In the genomic region with DNA sequence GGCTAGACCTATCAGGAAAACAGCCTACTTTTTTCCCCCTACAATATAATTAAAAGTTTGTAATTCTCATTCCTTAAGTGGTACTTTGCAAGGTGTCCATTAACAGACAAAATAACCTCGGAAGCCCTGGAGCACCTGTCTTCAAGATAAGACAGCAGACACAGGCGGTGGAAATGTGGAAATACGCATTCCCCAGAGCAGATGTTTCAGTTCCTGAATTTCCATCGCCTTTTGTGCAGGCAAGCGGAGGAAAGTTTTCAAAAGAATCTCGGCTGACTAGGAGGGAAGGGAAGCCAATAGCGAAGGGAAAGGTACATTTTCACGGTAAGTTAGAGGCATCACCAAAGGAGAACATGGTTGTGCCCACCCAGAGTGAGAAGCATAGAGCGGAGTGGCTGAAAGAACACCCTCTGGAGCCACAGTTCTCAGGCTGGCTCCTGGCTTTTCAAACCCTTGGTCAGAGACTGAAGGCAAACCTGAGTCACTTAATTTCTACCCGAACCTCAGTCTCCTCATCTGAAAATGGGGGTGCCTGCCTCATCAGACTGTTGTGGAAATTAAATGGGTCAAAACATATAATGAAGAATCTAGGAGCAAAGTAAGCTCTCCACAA, we compare ENCODE assay signal across 1 cellular context.
TF ChIP-seq lines count a peak whose summit lies in the region.

No MANE protein-coding gene starts in this region.

TF ChIP-seq in K562, 482 proteins besides CTCF, POLR2A, EP300 and RAD21:
- TF ChIP-seq ETS2 (tag; IDR thresholded peaks at IDR 0.05; ENCODE audit: borderline replicate concordance, poor library complexity, severe bottlenecking) (no peak), ARID1B (IDR thresholded peaks at IDR 0.05) (0 out of 2 replicates have a peak, but pooled peaks have one; percentile 20), CBFA2T2 (conservative IDR thresholded peaks at IDR 0.05) (peak; percentile 26; the same call in 1 of the 2 replicates), ZC3H4 (CRISPR knock-in tag; IDR thresholded peaks at IDR 0.05; ENCODE audit: borderline replicate concordance) (no peak), RBM17 (IDR thresholded peaks at IDR 0.05; ENCODE audit: borderline replicate concordance, low read depth, low read length) (no peak), STAT5A (IDR thresholded peaks at IDR 0.05; ENCODE audit: borderline replicate concordance, low read length) (no peak), ZNF583 (CRISPR knock-in tag; IDR thresholded peaks at IDR 0.05) (no peak), POLR2AphosphoS5 (IDR thresholded peaks at IDR 0.05; ENCODE audit: control insufficient read depth, insufficient read depth, low read depth, low read length) (no peak), TAL1 (IDR thresholded peaks at IDR 0.05) (peak; percentile 44; the same call in 1 of the 2 replicates), RBM34 (IDR thresholded peaks at IDR 0.05; ENCODE audit: borderline replicate concordance, insufficient read depth, low read length) (no peak), SRSF1 (IDR thresholded peaks at IDR 0.05; ENCODE audit: low read depth, low read length) (no peak), YY1 (IDR thresholded peaks at IDR 0.05; ENCODE audit: borderline replicate concordance in 1 of 3, control insufficient read depth in 1 of 3, extremely low read depth in 1 of 3, insufficient read depth in 3 of 3, insufficient read length in 1 of 3, insufficient replicate concordance in 2 of 3, low read depth in 1 of 3, low read length in 2 of 3) (no peak), DMBX1 (CRISPR knock-in tag; IDR thresholded peaks at IDR 0.05; ENCODE audit: borderline replicate concordance) (no peak), ZFP36 (IDR thresholded peaks at IDR 0.05; ENCODE audit: low read depth, low read length, partially characterized antibody) (no peak), RNF2 (IDR thresholded peaks at IDR 0.05) (0 out of 2 replicates have a peak, but pooled peaks have one; percentile 2), RBM25 (IDR thresholded peaks at IDR 0.05; ENCODE audit: low read depth, low read length, severe bottlenecking) (peak; percentile 22), NRF1 (conservative IDR thresholded peaks at IDR 0.05 in 1 of 2, IDR thresholded peaks at IDR 0.05 in 1 of 2) (no peak), MCM2 (IDR thresholded peaks at IDR 0.05; ENCODE audit: low read depth) (no peak), SETDB1 (IDR thresholded peaks at IDR 0.05; ENCODE audit: low read length) (no peak), PHB2 (IDR thresholded peaks at IDR 0.05; ENCODE audit: low read depth) (no peak), POLR3G (IDR thresholded peaks at IDR 0.05; ENCODE audit: extremely low read depth, insufficient read length, insufficient replicate concordance) (no peak), STAT5B (CRISPR knock-in tag; IDR thresholded peaks at IDR 0.05) (no peak), NELFE (IDR thresholded peaks at IDR 0.05; ENCODE audit: insufficient read depth, insufficient read length) (no peak), GABPA (tag; conservative IDR thresholded peaks at IDR 0.05; ENCODE audit: low read depth) (no peak), HEY1 (CRISPR knock-in tag; IDR thresholded peaks at IDR 0.05; ENCODE audit: borderline replicate concordance) (no peak), NR2C2 (CRISPR knock-in tag; IDR thresholded peaks at IDR 0.05) (no peak), NR2C2 (tag; IDR thresholded peaks at IDR 0.05) (no peak), CBFA2T3 (IDR thresholded peaks at IDR 0.05) (peak; percentile 49; the same call in 1 of the 2 replicates), LARP7 (IDR thresholded peaks at IDR 0.05) (no peak), TEAD4 (IDR thresholded peaks at IDR 0.05; ENCODE audit: low read length) (peak; percentile 81; the same call in 1 of the 2 replicates), TEAD4 (CRISPR knock-in tag; IDR thresholded peaks at IDR 0.05; ENCODE audit: borderline replicate concordance) (no peak), NR2F6 (CRISPR knock-in tag; IDR thresholded peaks at IDR 0.05) (no peak), TAF9B (IDR thresholded peaks at IDR 0.05; ENCODE audit: partially characterized antibody) (no peak), ZNF584 (CRISPR knock-in tag; IDR thresholded peaks at IDR 0.05; ENCODE audit: low read depth) (no peak), FOXA1 (IDR thresholded peaks at IDR 0.05; ENCODE audit: borderline replicate concordance) (no peak), ZEB2 (IDR thresholded peaks at IDR 0.05) (peak; percentile 24; the same call in 1 of the 2 replicates), MYC (IDR thresholded peaks at IDR 0.05; ENCODE audit: low read depth, low read length) (no peak), MYC (CRISPR knock-in tag; IDR thresholded peaks at IDR 0.05; ENCODE audit: borderline replicate concordance, low read depth) (no peak), ZNF695 (CRISPR knock-in tag; IDR thresholded peaks at IDR 0.05) (no peak), JUND (IDR thresholded peaks at IDR 0.05; ENCODE audit: borderline replicate concordance, low read depth, low read length) (no peak), JUND (tag; IDR thresholded peaks at IDR 0.05; ENCODE audit: borderline replicate concordance, low read depth, low read length) (no peak), SPI1 (IDR thresholded peaks at IDR 0.05; ENCODE audit: borderline replicate concordance, low read depth, low read length) (peak; percentile 38; the same call in 1 of the 2 replicates)
- TF ChIP-seq, protein P1, sequence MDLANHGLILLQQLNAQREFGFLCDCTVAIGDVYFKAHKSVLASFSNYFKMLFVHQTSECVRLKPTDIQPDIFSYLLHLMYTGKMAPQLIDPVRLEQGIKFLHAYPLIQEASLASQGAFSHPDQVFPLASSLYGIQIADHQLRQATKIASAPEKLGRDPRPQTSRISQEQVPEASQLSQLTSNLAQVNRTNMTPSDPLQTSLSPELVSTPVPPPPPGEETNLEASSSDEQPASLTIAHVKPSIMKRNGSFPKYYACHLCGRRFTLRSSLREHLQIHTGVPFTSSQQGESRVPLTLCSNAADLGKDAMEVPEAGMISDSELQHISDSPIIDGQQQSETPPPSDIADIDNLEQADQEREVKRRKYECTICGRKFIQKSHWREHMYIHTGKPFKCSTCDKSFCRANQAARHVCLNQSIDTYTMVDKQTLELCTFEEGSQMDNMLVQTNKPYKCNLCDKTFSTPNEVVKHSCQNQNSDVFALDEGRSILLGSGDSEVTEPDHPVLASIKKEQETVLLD (IDR thresholded peaks at IDR 0.05): no peak
- TF ChIP-seq, protein P2, sequence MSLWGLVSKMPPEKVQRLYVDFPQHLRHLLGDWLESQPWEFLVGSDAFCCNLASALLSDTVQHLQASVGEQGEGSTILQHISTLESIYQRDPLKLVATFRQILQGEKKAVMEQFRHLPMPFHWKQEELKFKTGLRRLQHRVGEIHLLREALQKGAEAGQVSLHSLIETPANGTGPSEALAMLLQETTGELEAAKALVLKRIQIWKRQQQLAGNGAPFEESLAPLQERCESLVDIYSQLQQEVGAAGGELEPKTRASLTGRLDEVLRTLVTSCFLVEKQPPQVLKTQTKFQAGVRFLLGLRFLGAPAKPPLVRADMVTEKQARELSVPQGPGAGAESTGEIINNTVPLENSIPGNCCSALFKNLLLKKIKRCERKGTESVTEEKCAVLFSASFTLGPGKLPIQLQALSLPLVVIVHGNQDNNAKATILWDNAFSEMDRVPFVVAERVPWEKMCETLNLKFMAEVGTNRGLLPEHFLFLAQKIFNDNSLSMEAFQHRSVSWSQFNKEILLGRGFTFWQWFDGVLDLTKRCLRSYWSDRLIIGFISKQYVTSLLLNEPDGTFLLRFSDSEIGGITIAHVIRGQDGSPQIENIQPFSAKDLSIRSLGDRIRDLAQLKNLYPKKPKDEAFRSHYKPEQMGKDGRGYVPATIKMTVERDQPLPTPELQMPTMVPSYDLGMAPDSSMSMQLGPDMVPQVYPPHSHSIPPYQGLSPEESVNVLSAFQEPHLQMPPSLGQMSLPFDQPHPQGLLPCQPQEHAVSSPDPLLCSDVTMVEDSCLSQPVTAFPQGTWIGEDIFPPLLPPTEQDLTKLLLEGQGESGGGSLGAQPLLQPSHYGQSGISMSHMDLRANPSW (CRISPR knock-in tag; IDR thresholded peaks at IDR 0.05): no peak
- TF ChIP-seq, protein P3, sequence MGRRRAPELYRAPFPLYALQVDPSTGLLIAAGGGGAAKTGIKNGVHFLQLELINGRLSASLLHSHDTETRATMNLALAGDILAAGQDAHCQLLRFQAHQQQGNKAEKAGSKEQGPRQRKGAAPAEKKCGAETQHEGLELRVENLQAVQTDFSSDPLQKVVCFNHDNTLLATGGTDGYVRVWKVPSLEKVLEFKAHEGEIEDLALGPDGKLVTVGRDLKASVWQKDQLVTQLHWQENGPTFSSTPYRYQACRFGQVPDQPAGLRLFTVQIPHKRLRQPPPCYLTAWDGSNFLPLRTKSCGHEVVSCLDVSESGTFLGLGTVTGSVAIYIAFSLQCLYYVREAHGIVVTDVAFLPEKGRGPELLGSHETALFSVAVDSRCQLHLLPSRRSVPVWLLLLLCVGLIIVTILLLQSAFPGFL (CRISPR knock-in tag; IDR thresholded peaks at IDR 0.05): no peak
- TF ChIP-seq, protein P4, sequence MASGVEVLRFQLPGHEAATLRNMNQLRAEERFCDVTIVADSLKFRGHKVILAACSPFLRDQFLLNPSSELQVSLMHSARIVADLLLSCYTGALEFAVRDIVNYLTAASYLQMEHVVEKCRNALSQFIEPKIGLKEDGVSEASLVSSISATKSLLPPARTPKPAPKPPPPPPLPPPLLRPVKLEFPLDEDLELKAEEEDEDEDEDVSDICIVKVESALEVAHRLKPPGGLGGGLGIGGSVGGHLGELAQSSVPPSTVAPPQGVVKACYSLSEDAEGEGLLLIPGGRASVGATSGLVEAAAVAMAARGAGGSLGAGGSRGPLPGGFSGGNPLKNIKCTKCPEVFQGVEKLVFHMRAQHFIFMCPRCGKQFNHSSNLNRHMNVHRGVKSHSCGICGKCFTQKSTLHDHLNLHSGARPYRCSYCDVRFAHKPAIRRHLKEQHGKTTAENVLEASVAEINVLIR (CRISPR knock-in tag; IDR thresholded peaks at IDR 0.05): no peak
- TF ChIP-seq, protein P5, sequence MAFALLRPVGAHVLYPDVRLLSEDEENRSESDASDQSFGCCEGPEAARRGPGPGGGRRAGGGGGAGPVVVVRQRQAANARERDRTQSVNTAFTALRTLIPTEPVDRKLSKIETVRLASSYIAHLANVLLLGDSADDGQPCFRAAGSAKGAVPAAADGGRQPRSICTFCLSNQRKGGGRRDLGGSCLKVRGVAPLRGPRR (CRISPR knock-in tag; IDR thresholded peaks at IDR 0.05): no peak
- TF ChIP-seq, protein P6, sequence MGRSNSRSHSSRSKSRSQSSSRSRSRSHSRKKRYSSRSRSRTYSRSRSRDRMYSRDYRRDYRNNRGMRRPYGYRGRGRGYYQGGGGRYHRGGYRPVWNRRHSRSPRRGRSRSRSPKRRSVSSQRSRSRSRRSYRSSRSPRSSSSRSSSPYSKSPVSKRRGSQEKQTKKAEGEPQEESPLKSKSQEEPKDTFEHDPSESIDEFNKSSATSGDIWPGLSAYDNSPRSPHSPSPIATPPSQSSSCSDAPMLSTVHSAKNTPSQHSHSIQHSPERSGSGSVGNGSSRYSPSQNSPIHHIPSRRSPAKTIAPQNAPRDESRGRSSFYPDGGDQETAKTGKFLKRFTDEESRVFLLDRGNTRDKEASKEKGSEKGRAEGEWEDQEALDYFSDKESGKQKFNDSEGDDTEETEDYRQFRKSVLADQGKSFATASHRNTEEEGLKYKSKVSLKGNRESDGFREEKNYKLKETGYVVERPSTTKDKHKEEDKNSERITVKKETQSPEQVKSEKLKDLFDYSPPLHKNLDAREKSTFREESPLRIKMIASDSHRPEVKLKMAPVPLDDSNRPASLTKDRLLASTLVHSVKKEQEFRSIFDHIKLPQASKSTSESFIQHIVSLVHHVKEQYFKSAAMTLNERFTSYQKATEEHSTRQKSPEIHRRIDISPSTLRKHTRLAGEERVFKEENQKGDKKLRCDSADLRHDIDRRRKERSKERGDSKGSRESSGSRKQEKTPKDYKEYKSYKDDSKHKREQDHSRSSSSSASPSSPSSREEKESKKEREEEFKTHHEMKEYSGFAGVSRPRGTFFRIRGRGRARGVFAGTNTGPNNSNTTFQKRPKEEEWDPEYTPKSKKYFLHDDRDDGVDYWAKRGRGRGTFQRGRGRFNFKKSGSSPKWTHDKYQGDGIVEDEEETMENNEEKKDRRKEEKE (IDR thresholded peaks at IDR 0.05; ENCODE audit: borderline replicate concordance in 1 of 2, control insufficient read depth in 1 of 2, low read depth in 2 of 2, low read length in 1 of 2): no peak
- TF ChIP-seq, protein P7, sequence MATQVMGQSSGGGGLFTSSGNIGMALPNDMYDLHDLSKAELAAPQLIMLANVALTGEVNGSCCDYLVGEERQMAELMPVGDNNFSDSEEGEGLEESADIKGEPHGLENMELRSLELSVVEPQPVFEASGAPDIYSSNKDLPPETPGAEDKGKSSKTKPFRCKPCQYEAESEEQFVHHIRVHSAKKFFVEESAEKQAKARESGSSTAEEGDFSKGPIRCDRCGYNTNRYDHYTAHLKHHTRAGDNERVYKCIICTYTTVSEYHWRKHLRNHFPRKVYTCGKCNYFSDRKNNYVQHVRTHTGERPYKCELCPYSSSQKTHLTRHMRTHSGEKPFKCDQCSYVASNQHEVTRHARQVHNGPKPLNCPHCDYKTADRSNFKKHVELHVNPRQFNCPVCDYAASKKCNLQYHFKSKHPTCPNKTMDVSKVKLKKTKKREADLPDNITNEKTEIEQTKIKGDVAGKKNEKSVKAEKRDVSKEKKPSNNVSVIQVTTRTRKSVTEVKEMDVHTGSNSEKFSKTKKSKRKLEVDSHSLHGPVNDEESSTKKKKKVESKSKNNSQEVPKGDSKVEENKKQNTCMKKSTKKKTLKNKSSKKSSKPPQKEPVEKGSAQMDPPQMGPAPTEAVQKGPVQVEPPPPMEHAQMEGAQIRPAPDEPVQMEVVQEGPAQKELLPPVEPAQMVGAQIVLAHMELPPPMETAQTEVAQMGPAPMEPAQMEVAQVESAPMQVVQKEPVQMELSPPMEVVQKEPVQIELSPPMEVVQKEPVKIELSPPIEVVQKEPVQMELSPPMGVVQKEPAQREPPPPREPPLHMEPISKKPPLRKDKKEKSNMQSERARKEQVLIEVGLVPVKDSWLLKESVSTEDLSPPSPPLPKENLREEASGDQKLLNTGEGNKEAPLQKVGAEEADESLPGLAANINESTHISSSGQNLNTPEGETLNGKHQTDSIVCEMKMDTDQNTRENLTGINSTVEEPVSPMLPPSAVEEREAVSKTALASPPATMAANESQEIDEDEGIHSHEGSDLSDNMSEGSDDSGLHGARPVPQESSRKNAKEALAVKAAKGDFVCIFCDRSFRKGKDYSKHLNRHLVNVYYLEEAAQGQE (CRISPR knock-in tag; IDR thresholded peaks at IDR 0.05; ENCODE audit: low read depth): no peak
- TF ChIP-seq, protein P8, sequence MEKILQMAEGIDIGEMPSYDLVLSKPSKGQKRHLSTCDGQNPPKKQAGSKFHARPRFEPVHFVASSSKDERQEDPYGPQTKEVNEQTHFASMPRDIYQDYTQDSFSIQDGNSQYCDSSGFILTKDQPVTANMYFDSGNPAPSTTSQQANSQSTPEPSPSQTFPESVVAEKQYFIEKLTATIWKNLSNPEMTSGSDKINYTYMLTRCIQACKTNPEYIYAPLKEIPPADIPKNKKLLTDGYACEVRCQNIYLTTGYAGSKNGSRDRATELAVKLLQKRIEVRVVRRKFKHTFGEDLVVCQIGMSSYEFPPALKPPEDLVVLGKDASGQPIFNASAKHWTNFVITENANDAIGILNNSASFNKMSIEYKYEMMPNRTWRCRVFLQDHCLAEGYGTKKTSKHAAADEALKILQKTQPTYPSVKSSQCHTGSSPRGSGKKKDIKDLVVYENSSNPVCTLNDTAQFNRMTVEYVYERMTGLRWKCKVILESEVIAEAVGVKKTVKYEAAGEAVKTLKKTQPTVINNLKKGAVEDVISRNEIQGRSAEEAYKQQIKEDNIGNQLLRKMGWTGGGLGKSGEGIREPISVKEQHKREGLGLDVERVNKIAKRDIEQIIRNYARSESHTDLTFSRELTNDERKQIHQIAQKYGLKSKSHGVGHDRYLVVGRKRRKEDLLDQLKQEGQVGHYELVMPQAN (IDR thresholded peaks at IDR 0.05; ENCODE audit: borderline replicate concordance): no peak
